ENCODE assay signal across 22 cellular contexts in the genomic region with DNA sequence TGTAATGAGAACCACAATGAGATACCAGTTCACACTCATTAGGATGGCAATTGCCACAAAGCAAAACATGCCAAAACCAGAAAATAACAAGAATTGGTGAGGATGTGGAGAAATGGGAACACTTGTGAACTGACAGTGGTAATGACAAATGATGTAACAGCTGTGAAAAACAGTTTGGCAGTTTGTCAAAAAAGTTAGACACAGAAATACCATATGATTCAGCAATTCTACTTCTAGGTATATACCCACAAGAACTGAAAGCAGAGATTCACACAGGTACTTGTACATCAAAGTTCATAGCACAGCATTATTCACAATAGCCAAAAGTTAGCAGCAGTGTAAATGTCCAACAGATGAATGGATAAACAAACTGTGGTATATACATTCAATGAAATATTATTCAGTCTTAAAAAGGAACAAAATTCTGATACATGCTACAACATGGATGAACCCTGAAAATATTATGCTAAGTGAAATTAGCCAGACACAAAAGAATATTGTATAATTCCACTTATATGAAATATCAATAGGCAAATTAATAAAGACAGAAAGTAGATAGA.
A peak's percentile ranks its signal among the peaks of the same experiment; 100 is the strongest.
DNase-seq lines count a peak whose midpoint lies in the region; ATAC-seq, FAIRE-seq and TF ChIP-seq lines count a peak whose summit lies in the region.
"Had no signal": no experiment of that assay in that cellular context is flagged by ENCODE, and none has a peak within 500 bp of the region (broad histone marks: within the 10 kb centered on the region; RNA-seq: fewer than 3 reads in every experiment).

No MANE protein-coding gene starts in this region.

- no peaks in the 10 kb centered on the region for H3K27me3 ChIP-seq in GM06990 (replicated peaks; ENCODE audit: control insufficient read depth, insufficient read depth, low read length)
- no peaks in the 10 kb centered on the region for H3K27me3 ChIP-seq in K562 (ENCODE audit: control insufficient read depth in 2 of 2, insufficient read depth in 2 of 2, low read length in 2 of 2)
- H3K27me3 ChIP-seq: adrenal gland, suprapubic skin had no signal

- TF ChIP-seq CTCF in GM06990 (IDR thresholded peaks at IDR 0.05; ENCODE audit: insufficient read depth, low read length, poor library complexity, severe bottlenecking), result no peak
- no peak for TF ChIP-seq CTCF in K562 (IDR thresholded peaks at IDR 0.05 in 2 of 3, conservative IDR thresholded peaks at IDR 0.05 in 1 of 3; ENCODE audit: insufficient read depth in 2 of 3, low read depth in 1 of 3, low read length in 3 of 3)
- no peak for TF ChIP-seq CTCF in fibroblast of villous mesenchyme (IDR thresholded peaks at IDR 0.05; ENCODE audit: insufficient read depth, low read depth, low read length)

- H3K4me1 ChIP-seq in K562 (replicated peaks in 1 of 2; ENCODE audit: control insufficient read depth in 2 of 2, insufficient read depth in 2 of 2, low read length in 2 of 2), result peaks cover 0 to 4% of the 10 kb centered on the region in 2 experiments; a peak in 2 of 5 replicates
- H3K4me1 ChIP-seq: prostate gland, suprapubic skin had no signal

- no TSS peak for BruUV-seq in K562 (replicated peaks; lab: Mats Ljungman, UMichigan)

- H3K4me3 ChIP-seq in GM06990 (replicated peaks; ENCODE audit: low read depth, low read length) (no peak overlapping the region), K562 (no peak overlapping the region), fibroblast of villous mesenchyme (ENCODE audit: low read depth, low read length) (no peak overlapping the region)
- H3K4me3 ChIP-seq: adrenal gland, prostate gland, suprapubic skin had no signal

- no peaks in the 10 kb centered on the region for H3K9me3 ChIP-seq in K562 (replicated peaks; ENCODE audit: control insufficient read depth, insufficient read depth, low read depth, low read length)
- H3K9me3 ChIP-seq: prostate gland had no signal

- POLR2A ChIA-PET in K562 (lab: Yijun Ruan, JAX), result no interaction called here

- DNase-seq in GM06990 (ENCODE audit: extremely low read depth, insufficient read length) (peak; percentile 29), LoVo (ENCODE audit: low spot score) (peak; percentile 2), K562 (ENCODE audit: extremely low read depth in 1 of 4, low spot score in 3 of 4) (peak in 1 of 4 experiments; percentile 23), fibroblast of villous mesenchyme (ENCODE audit: low read depth) (peak; percentile 17), T1000 (lab: John Stamatoyannopoulos, UW) (no peak), cardiac septum (ENCODE audit: low spot score) (no peak)
- DNase-seq: activated CD4-positive, CD25-positive, alpha-beta regulatory T cell treated with anti-CD3 and anti-CD28 coated beads, Interleukin-2, amount 50 U/mL, for 72 hours; activated CD8-positive, alpha-beta memory T cell treated with anti-CD3 and anti-CD28 coated beads, Interleukin-2, amount 10 ng/mL, durations not matched to agents 7 days and 5 days; adrenal gland; CD4-positive, alpha-beta memory T cell; DND-41; naive thymus-derived CD8-positive, alpha-beta T cell; NCI-H1417; SIG-M5 had no signal

- TF ChIP-seq RAD21 in K562 (CRISPR knock-in tag; conservative IDR thresholded peaks at IDR 0.05 in 1 of 2, IDR thresholded peaks at IDR 0.05 in 1 of 2), result no peak

- H3K9me1 ChIP-seq in K562 (ENCODE audit: control insufficient read depth, insufficient read depth, low read length), result no peaks in the 10 kb centered on the region

- H3K9ac ChIP-seq in K562 (ENCODE audit: insufficient read depth in 1 of 2, low read depth in 2 of 2, low read length in 2 of 2), result no peak overlapping the region

- H2AFZ ChIP-seq in K562 (ENCODE audit: low read depth, low read length), result no peak overlapping the region

- no peak overlapping the region for H3K27ac ChIP-seq in K562 (ENCODE audit: extremely low read depth, low read depth, low read length)
- H3K27ac ChIP-seq: adrenal gland, HL-60, prostate gland, suprapubic skin had no signal

- ATAC-seq in K562 (peak; percentile 85), HG03442 (IDR thresholded peaks at IDR 0.05; ENCODE audit: unreplicated experiment) (no peak), HG03025 (IDR thresholded peaks at IDR 0.05; ENCODE audit: low FRiP score, unreplicated experiment) (no peak)
- ATAC-seq: activated CD8-positive, alpha-beta memory T cell treated with anti-CD3 and anti-CD28 coated beads, Interleukin-2, amount 10 ng/mL, durations not matched to agents 7 days and 5 days; naive thymus-derived CD8-positive, alpha-beta T cell had no signal

- in situ Hi-C loops in K562 (cut with MboI), result no loop called here

- H3K79me2 ChIP-seq in K562 (ENCODE audit: control insufficient read depth, insufficient read depth, low read length), result no peaks in the 10 kb centered on the region

- TF ChIP-seq EP300 in K562 (IDR thresholded peaks at IDR 0.05; ENCODE audit: low read length), result peak; percentile 81

- FAIRE-seq in K562 (lab: Jason Lieb, UNC), result peak; percentile 71
- FAIRE-seq: colon, endothelial cell of umbilical vein, islet of Langerhans had no signal

- no peaks in the 10 kb centered on the region for H4K20me1 ChIP-seq in K562 (replicated peaks; ENCODE audit: control insufficient read depth, insufficient read depth, low read length)

- H3K36me3 ChIP-seq in GM06990 (ENCODE audit: control insufficient read depth, insufficient read depth, low read length), result no peaks in the 10 kb centered on the region; the same call in 1 of the 2 replicates
- no peaks in the 10 kb centered on the region for H3K36me3 ChIP-seq in K562 (ENCODE audit: control insufficient read depth, insufficient read depth, low read length)
- H3K36me3 ChIP-seq: adrenal gland, prostate gland had no signal

- CTCF ChIA-PET in K562 (lab: Yijun Ruan, JAX; ENCODE audit: low intra/inter-chr PET ratio), result no interaction called here

- intact Hi-C loops in K562 (cut with micrococcal nuclease), result no loop called here
- intact Hi-C loops in cardiac septum (cut with DNase I), result no loop called here

- TF ChIP-seq POLR2A in K562 (conservative IDR thresholded peaks at IDR 0.05), result no peak

- no peak overlapping the region for H3K4me2 ChIP-seq in K562 (ENCODE audit: insufficient read depth, low read length)

TF ChIP-seq in K562, 482 proteins besides CTCF, POLR2A, EP300 and RAD21 (continues in another document):
- TF ChIP-seq SIX5 (IDR thresholded peaks at IDR 0.05; ENCODE audit: borderline replicate concordance in 1 of 2, insufficient read depth in 1 of 2, low read depth in 1 of 2, low read length in 2 of 2), result no peak
- TF ChIP-seq, protein P1, sequence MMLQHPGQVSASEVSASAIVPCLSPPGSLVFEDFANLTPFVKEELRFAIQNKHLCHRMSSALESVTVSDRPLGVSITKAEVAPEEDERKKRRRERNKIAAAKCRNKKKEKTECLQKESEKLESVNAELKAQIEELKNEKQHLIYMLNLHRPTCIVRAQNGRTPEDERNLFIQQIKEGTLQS (IDR thresholded peaks at IDR 0.05), result peak; percentile 76
- TF ChIP-seq, protein P1 (CRISPR knock-in tag; conservative IDR thresholded peaks at IDR 0.05), result no peak

Comparison
In these comparisons a context has a peak if more than half of its experiments do, and no peak if none do; other contexts are left out.
1. DNase-seq: peak in GM06990 (single experiment), LoVo (single experiment) and fibroblast of villous mesenchyme (single experiment); none in T1000 (single experiment) and cardiac septum (single experiment).